Comparison of ENCODE assay signal across 14 cellular contexts in genomic region chr21:29104239-29104708, GRCh38. TPM values are rescaled to one million over a fixed set of nuclear protein-coding genes. Genes with fewer than 3 reads are reported as not detected.
DNase-seq lines count a peak whose midpoint lies in the region; TF ChIP-seq lines count a peak whose summit lies in the region.
"Had no signal": no experiment of that assay in that cellular context is flagged by ENCODE, and none has a peak within 500 bp of the region (broad histone marks: within the 10 kb centered on the region; RNA-seq: fewer than 3 reads in every experiment).

No MANE protein-coding gene starts in this region.

- H3K4me2 ChIP-seq in GM23248 (ENCODE audit: unreplicated experiment) (no peak overlapping the region), hepatocyte (no peak overlapping the region)

- no peaks in the 10 kb centered on the region for H3K36me3 ChIP-seq in GM23248 (ENCODE audit: low read depth)
- H3K36me3 ChIP-seq in hepatocyte (replicated peaks; ENCODE audit: insufficient read depth, low read depth) = no peaks in the 10 kb centered on the region
- peaks cover 0 to 3% of the 10 kb centered on the region in 2 donors for H3K36me3 ChIP-seq in ascending aorta

- H3K4me3 ChIP-seq in GM23248 (no peak overlapping the region), hepatocyte (no peak overlapping the region), ascending aorta (no peak overlapping the region), coronary artery (no peak overlapping the region)

- H3K27me3 ChIP-seq in GM23248 (replicated peaks; ENCODE audit: insufficient read depth) = no peaks in the 10 kb centered on the region
- H3K27me3 ChIP-seq in hepatocyte = no peaks in the 10 kb centered on the region
- H3K27me3 ChIP-seq in ascending aorta = no peaks in the 10 kb centered on the region

- H3K79me2 ChIP-seq in GM23248 (ENCODE audit: insufficient read depth) (no peaks in the 10 kb centered on the region), hepatocyte (no peaks in the 10 kb centered on the region)

- in situ Hi-C loops in GM23248 (cut with MboI) = no loop called here

- DNase-seq in DMS153 (lab: John Stamatoyannopoulos, UW) (peak; percentile 71), GM23248 (no peak), NCI-H2107 treated with DMSO at 0.1 percent for 48 hours (lab: John Stamatoyannopoulos, UW; ENCODE audit: unreplicated experiment) (peak; percentile 96), hepatocyte (ENCODE audit: low spot score) (no peak), midbrain (lab: John Stamatoyannopoulos, UW) (no peak), NCI-H1417 treated with DMSO at 0.1 percent for 48 hours (lab: John Stamatoyannopoulos, UW) (no peak), ascending aorta (ENCODE audit: low spot score in 2 of 2) (no peak), coronary artery (ENCODE audit: low spot score) (no peak)
- DNase-seq: aorta, DND-41, KBM-7, SHP77 had no signal

- H3K4me1 ChIP-seq in GM23248 (ENCODE audit: insufficient read depth) = peaks cover 14% of the 10 kb centered on the region
- H3K4me1 ChIP-seq in hepatocyte (ENCODE audit: insufficient read depth) = peaks cover 6% of the 10 kb centered on the region
- no peaks in the 10 kb centered on the region for H3K4me1 ChIP-seq in ascending aorta

- H3K27ac ChIP-seq in GM23248 = no peak overlapping the region
- peak overlapping the region; percentile 56 for H3K27ac ChIP-seq in hepatocyte
- H3K27ac ChIP-seq in ascending aorta = no peak overlapping the region
- no peak overlapping the region for H3K27ac ChIP-seq in coronary artery
- H3K27ac ChIP-seq: VCaP had no signal

- H3K9ac ChIP-seq in GM23248 = no peak overlapping the region

- H3K9me3 ChIP-seq in GM23248 (ENCODE audit: low read depth) = no peaks in the 10 kb centered on the region
- no peaks in the 10 kb centered on the region for H3K9me3 ChIP-seq in hepatocyte (ENCODE audit: low read depth)
- H3K9me3 ChIP-seq in ascending aorta = no peaks in the 10 kb centered on the region

- no peak for TF ChIP-seq CTCF in hepatocyte (IDR thresholded peaks at IDR 0.05; ENCODE audit: poor library complexity)
- no peak for TF ChIP-seq CTCF in ascending aorta (IDR thresholded peaks at IDR 0.05)
- TF ChIP-seq CTCF in coronary artery (IDR thresholded peaks at IDR 0.05) = no peak

- H4K20me1 ChIP-seq in GM23248 (ENCODE audit: insufficient read depth) (no peaks in the 10 kb centered on the region), hepatocyte (ENCODE audit: insufficient read depth, poor library complexity, severe bottlenecking) (no peaks in the 10 kb centered on the region)

- H3K9me2 ChIP-seq in GM23248 (ENCODE audit: insufficient read depth) (no peaks in the 10 kb centered on the region), hepatocyte (replicated peaks; ENCODE audit: insufficient read depth) (no peaks in the 10 kb centered on the region)

- peak overlapping the region; percentile 20; the same call in 1 of the 2 replicates for H2AFZ ChIP-seq in GM23248
- H2AFZ ChIP-seq in hepatocyte = no peak overlapping the region

- WGBS in GM23248 (ENCODE audit: low coverage in 1 of 2, low lambda C conversion rate in 2 of 2, missing lambda C conversion rate in 2 of 2), 2 experiments = 54 to 60% methylated on average over 7 of the region's 7 CpGs
- 63% methylated on average over 7 of the region's 7 CpGs for WGBS in hepatocyte (ENCODE audit: low lambda C conversion rate, missing lambda C conversion rate)

- H3F3A ChIP-seq in GM23248 (ENCODE audit: insufficient read depth) = no peaks in the 10 kb centered on the region; the same call in 1 of the 2 replicates

- intact Hi-C loops in ascending aorta (cut with DNase I) = no loop called here

RNA-seq across cellular contexts. Expression of gene MAP3K7CL, which starts 26.2 kb away (rescaled TPM):
- 14.8 and 18.5 TPM in 2 replicates for total RNA-seq in GM23248 (2014; rRNA removed; shearing (Covaris generic))
- 30.0 and 34.3 TPM in 2 replicates for polyA plus RNA-seq in GM23248 (2016; fragmentation: Nextera tagmentation; extraction: Ambion mirVana)
- 0.16 TPM in 1 of 2 replicates, not detected in the other for total RNA-seq in hepatocyte
- 0.59 and 0.64 TPM in 2 replicates for polyA plus RNA-seq in hepatocyte
- 6.9 TPM for total RNA-seq in ascending aorta
- total RNA-seq: NCI-H460 had no signal

RNA-seq across cellular contexts. Expression of gene CCT8, which starts 30.8 kb away (rescaled TPM):
- total RNA-seq in GM23248 (2014; rRNA removed; shearing (Covaris generic)) = 148 and 151 TPM in 2 replicates
- 153 and 154 TPM in 2 replicates for polyA plus RNA-seq in GM23248 (2016; fragmentation: Nextera tagmentation; extraction: Ambion mirVana)
- 178 and 196 TPM in 2 replicates for total RNA-seq in hepatocyte
- 118 and 125 TPM in 2 replicates for polyA plus RNA-seq in hepatocyte
- total RNA-seq in ascending aorta = 36.7 TPM

Comparison
In these comparisons a context has a peak if more than half of its experiments do, and no peak if none do; other contexts are left out.
1. DNase-seq: peak in DMS153 (single experiment) and NCI-H2107 treated with DMSO at 0.1 percent for 48 hours (single experiment); none in GM23248 (single experiment), hepatocyte (single experiment), midbrain (single experiment), NCI-H1417 treated with DMSO at 0.1 percent for 48 hours (single experiment), ascending aorta (0 of 2) and coronary artery (single experiment).